ENCODE assay signal across 14 cellular contexts in genomic region chr5:103918668-103919367, GRCh38.
DNase-seq lines count a peak whose midpoint lies in the region; ATAC-seq and TF ChIP-seq lines count a peak whose summit lies in the region.
"Had no signal": no experiment of that assay in that cellular context is flagged by ENCODE, and none has a peak within 500 bp of the region (broad histone marks: within the 10 kb centered on the region; RNA-seq: fewer than 3 reads in every experiment).

No MANE protein-coding gene starts in this region.

- H3K27ac ChIP-seq in SJCRH30 (peak overlapping the region; percentile 58), right cardiac atrium (ENCODE audit: low read length) (no peak overlapping the region), right lobe of liver (no peak overlapping the region)
- H3K27ac ChIP-seq: adrenal gland, parathyroid adenoma, PC-9, tibial artery had no signal

- TF ChIP-seq POLR2A in right lobe of liver (IDR thresholded peaks at IDR 0.05): no peak

- H3K36me3 ChIP-seq in SJCRH30 (no peaks in the 10 kb centered on the region), right lobe of liver (no peaks in the 10 kb centered on the region)
- H3K36me3 ChIP-seq: adrenal gland, tibial artery had no signal

- TF ChIP-seq CTCF in fibroblast of the aortic adventitia (IDR thresholded peaks at IDR 0.05; ENCODE audit: insufficient read depth, low read length) (no peak), retinal pigment epithelial cell (conservative IDR thresholded peaks at IDR 0.05; ENCODE audit: low read depth, low read length) (no peak), right lobe of liver (IDR thresholded peaks at IDR 0.05) (no peak)

- H3K4me3 ChIP-seq in SJCRH30 (no peak overlapping the region), fibroblast of the aortic adventitia (ENCODE audit: low read depth, low read length) (no peak overlapping the region), retinal pigment epithelial cell (ENCODE audit: low read length) (no peak overlapping the region), right cardiac atrium (ENCODE audit: low read length) (no peak overlapping the region), right lobe of liver (no peak overlapping the region)
- H3K4me3 ChIP-seq: adrenal gland, PC-9, tibial artery had no signal

- DNase-seq in GM04504 (ENCODE audit: low read depth): peak; percentile 89
- DNase-seq in SJCRH30: peak; percentile 42 to 60
- DNase-seq in fibroblast of the aortic adventitia (ENCODE audit: low read depth): peak; percentile 33
- peak; percentile 91 for DNase-seq in retinal pigment epithelial cell (ENCODE audit: low read depth)
- DNase-seq in right cardiac atrium: no peak
- no peak for DNase-seq in right lobe of liver
- DNase-seq: adrenal gland, Calu3, NCI-H187 treated with DMSO at 0.1 percent for 48 hours, PC-9, tibial artery had no signal

- H3K4me1 ChIP-seq in SJCRH30: peaks cover 50% of the 10 kb centered on the region
- H3K4me1 ChIP-seq in right cardiac atrium (ENCODE audit: control insufficient read depth, insufficient read depth, low read length): no peaks in the 10 kb centered on the region
- H3K4me1 ChIP-seq in right lobe of liver: no peaks in the 10 kb centered on the region
- H3K4me1 ChIP-seq: adrenal gland, parathyroid adenoma, tibial artery had no signal

- ATAC-seq in right cardiac atrium: no peak
- ATAC-seq in right lobe of liver: no peak
- ATAC-seq in HG02884 (IDR thresholded peaks at IDR 0.05; ENCODE audit: unreplicated experiment): no peak
- ATAC-seq in GM19463 (IDR thresholded peaks at IDR 0.05; ENCODE audit: unreplicated experiment): no peak

- intact Hi-C loops in right cardiac atrium (cut with DNase I): no loop called here
- intact Hi-C loops in right lobe of liver (cut with DNase I): no loop called here

- H3K27me3 ChIP-seq in SJCRH30 (no peaks in the 10 kb centered on the region), right cardiac atrium (ENCODE audit: control insufficient read depth, insufficient read depth) (no peaks in the 10 kb centered on the region), right lobe of liver (no peaks in the 10 kb centered on the region)
- H3K27me3 ChIP-seq: adrenal gland, tibial artery had no signal

- H3K9me3 ChIP-seq in SJCRH30 (replicated peaks): no peaks in the 10 kb centered on the region
- H3K9me3 ChIP-seq in right cardiac atrium (ENCODE audit: control insufficient read depth, low read length): no peaks in the 10 kb centered on the region
- H3K9me3 ChIP-seq in right lobe of liver: no peaks in the 10 kb centered on the region
- H3K9me3 ChIP-seq: adrenal gland, tibial artery had no signal

Comparison
In these comparisons a context has a peak if more than half of its experiments do, and no peak if none do; other contexts are left out.
1. DNase-seq: peak in GM04504 (single experiment), SJCRH30 (2 of 2), fibroblast of the aortic adventitia (single experiment) and retinal pigment epithelial cell (single experiment); none in right cardiac atrium (0 of 3) and right lobe of liver (0 of 3).